Comparison of ENCODE assay signal across 11 cellular contexts in genomic region chr13:50230365-50230978, GRCh38.
DNase-seq lines count a peak whose midpoint lies in the region; ATAC-seq, FAIRE-seq and TF ChIP-seq lines count a peak whose summit lies in the region.
"Had no signal": no experiment of that assay in that cellular context is flagged by ENCODE, and none has a peak within 500 bp of the region (broad histone marks: within the 10 kb centered on the region; RNA-seq: fewer than 3 reads in every experiment).

No MANE protein-coding gene starts in this region.

- DNase-seq in NCI-H226 (peak; percentile 70), sciatic nerve (ENCODE audit: low spot score) (no peak), ascending aorta (ENCODE audit: low spot score in 2 of 2) (no peak), GOT3 (lab: John Stamatoyannopoulos, UW) (no peak), NCI-H1436 (lab: John Stamatoyannopoulos, UW) (no peak), HTR-8/SVneo (ENCODE audit: insufficient read length, low spot score) (no peak)
- no peak for DNase-seq in effector memory CD8-positive, alpha-beta T cell
- DNase-seq: activated CD4-positive, alpha-beta T cell treated with anti-CD3 and anti-CD28 coated beads for 48 hours; NCI-H510A treated with DMSO at 0.1 percent for 48 hours; nephron progenitor cell had no signal

- H3K9me3 Mint-ChIP-seq in effector memory CD8-positive, alpha-beta T cell, result peaks cover 0 to 4% of the 10 kb centered on the region in 2 donors

- intact Hi-C loops in sciatic nerve (cut with DNase I) (no loop called here), ascending aorta (cut with DNase I) (no loop called here)

- H3K4me3 ChIP-seq in ascending aorta, result no peak overlapping the region

- no peaks in the 10 kb centered on the region for H3K4me1 ChIP-seq in ascending aorta

- H3K9me3 ChIP-seq in ascending aorta, result no peaks in the 10 kb centered on the region

- peak; percentile 55 for ATAC-seq in GM18907 (IDR thresholded peaks at IDR 0.05; ENCODE audit: unreplicated experiment)
- peak; percentile 82 for ATAC-seq in effector memory CD8-positive, alpha-beta T cell (replicated peaks)
- ATAC-seq in sciatic nerve, result peak; percentile 82

- no peaks in the 10 kb centered on the region for H3K36me3 ChIP-seq in ascending aorta

- H3K27ac ChIP-seq in ascending aorta, result no peak overlapping the region

- H3K4me1 Mint-ChIP-seq in effector memory CD8-positive, alpha-beta T cell (ENCODE audit: low read depth in 2 of 2), result peaks cover 30 to 32% of the 10 kb centered on the region in 2 donors

- no peaks in the 10 kb centered on the region for H3K27me3 Mint-ChIP-seq in effector memory CD8-positive, alpha-beta T cell

- peak overlapping the region in 1 of 2 donors; percentile 8 for H3K27ac Mint-ChIP-seq in effector memory CD8-positive, alpha-beta T cell
- H3K27ac Mint-ChIP-seq: nephron progenitor cell had no signal

- peak overlapping the region in 1 of 2 donors; percentile 1 for H3K4me3 Mint-ChIP-seq in effector memory CD8-positive, alpha-beta T cell
- H3K4me3 Mint-ChIP-seq: nephron progenitor cell had no signal

- FAIRE-seq in HTR-8/SVneo (lab: Jason Lieb, UNC), result no peak

- TF ChIP-seq CTCF in ascending aorta (IDR thresholded peaks at IDR 0.05), result no peak

- no peaks in the 10 kb centered on the region for H3K27me3 ChIP-seq in ascending aorta

- no peaks in the 10 kb centered on the region for H3K36me3 Mint-ChIP-seq in effector memory CD8-positive, alpha-beta T cell (ENCODE audit: insufficient read depth)
